ENCODE assay signal across 10 cellular contexts in genomic region chr10:101781655-101781983, GRCh38. TPM values are rescaled to one million over a fixed set of nuclear protein-coding genes. Genes with fewer than 3 reads are reported as not detected.
DNase-seq lines count a peak whose midpoint lies in the region; ATAC-seq and TF ChIP-seq lines count a peak whose summit lies in the region.
"Had no signal": no experiment of that assay in that cellular context is flagged by ENCODE, and none has a peak within 500 bp of the region (broad histone marks: within the 10 kb centered on the region; RNA-seq: fewer than 3 reads in every experiment).

No MANE protein-coding gene starts in this region.

- H3K27ac Mint-ChIP-seq in CD4-positive, alpha-beta T cell = no peak overlapping the region
- H3K27ac Mint-ChIP-seq in activated T-helper 1 cell treated with anti-CD3 and anti-CD28 coated beads, Interleukin-12 subunit alpha, Interleukin-12 subunit beta, Interleukin-2, Interleukin-4 antibody, amounts not matched to agents 30 ng/mL and 10 ng/mL and 1 ng/mL, durations not matched to agents 14 hours and 24 hours and 36 hours = peak overlapping the region; percentile 67
- peak overlapping the region in 7 of 10 donors; percentile 5 to 88 (median 76) for H3K27ac Mint-ChIP-seq in naive thymus-derived CD8-positive, alpha-beta T cell

- CTCF ChIA-PET in CD4-positive, alpha-beta T cell (lab: Charles Lee) = interaction anchor here (0.6 to 2.0 kb wide), 15 partner anchors 8 to 252 kb away, joined by 3 to 8 read pairs (median 4); partner anchors contain the start of gene OGA

- no peak for ATAC-seq in CD4-positive, alpha-beta T cell (ENCODE audit: poor library complexity)
- no peak for ATAC-seq in naive thymus-derived CD8-positive, alpha-beta T cell
- ATAC-seq in GM18870 (IDR thresholded peaks at IDR 0.05; ENCODE audit: unreplicated experiment) = no peak

- POLR2A ChIA-PET in CD4-positive, alpha-beta T cell (lab: Charles Lee) = interaction anchor here (1.3 to 2.3 kb wide), 3 partner anchors 8 to 37 kb away, joined by 3 to 12 read pairs (median 12); partner anchors contain the start of gene OGA
- POLR2A ChIA-PET in naive thymus-derived CD8-positive, alpha-beta T cell (lab: Charles Lee) = interaction anchor here (0.9 to 5.3 kb wide), 6 partner anchors 15 to 87 kb away, joined by 3 to 29 read pairs (median 4); partner anchors contain the start of genes FBXW4 and OGA

- intact Hi-C loops in CD4-positive, alpha-beta T cell (cut with DNase I, micrococcal nuclease) = loop anchor here (2.0 to 10.0 kb wide), 6 partner anchors 51 to 569 kb away; partner anchors contain the start of gene ARMH3 (in 1 of the 2)
- intact Hi-C loops in activated T-helper 1 cell treated with anti-CD3 and anti-CD28 coated beads, Interleukin-12 subunit alpha, Interleukin-12 subunit beta, Interleukin-2, Interleukin-4 antibody, amounts not matched to agents 30 ng/mL and 10 ng/mL and 1 ng/mL, durations not matched to agents 14 hours and 24 hours and 36 hours (cut with micrococcal nuclease) = loop anchor here (1.0 to 10.0 kb wide), 7 partner anchors 79 to 784 kb away; partner anchors contain the start of genes BTRC, FBXW4, KAZALD1 and LZTS2

- no peak overlapping the region for H3K27ac ChIP-seq in CD4-positive, alpha-beta T cell (ENCODE audit: low read depth, low read length)
- H3K27ac ChIP-seq: prostate gland had no signal

- H3K27me3 ChIP-seq in CD4-positive, alpha-beta T cell (ENCODE audit: control insufficient read depth, insufficient read depth, low read length) = peaks cover 30% of the 10 kb centered on the region

- TF ChIP-seq CTCF in CD4-positive, alpha-beta T cell (IDR thresholded peaks at IDR 0.05) = no peak
- no peak for TF ChIP-seq CTCF in HFF-Myc (IDR thresholded peaks at IDR 0.05; ENCODE audit: low read depth, low read length, missing control alignments)

- no peaks in the 10 kb centered on the region for H3K9me3 ChIP-seq in CD4-positive, alpha-beta T cell (ENCODE audit: control insufficient read depth, low read length)
- H3K9me3 ChIP-seq: prostate gland had no signal

- peak overlapping the region; percentile 78 for H3K4me3 Mint-ChIP-seq in CD4-positive, alpha-beta T cell
- peak overlapping the region; percentile 100 for H3K4me3 Mint-ChIP-seq in activated T-helper 1 cell treated with anti-CD3 and anti-CD28 coated beads, Interleukin-12 subunit alpha, Interleukin-12 subunit beta, Interleukin-2, Interleukin-4 antibody, amounts not matched to agents 30 ng/mL and 10 ng/mL and 1 ng/mL, durations not matched to agents 14 hours and 24 hours and 36 hours
- H3K4me3 Mint-ChIP-seq in naive thymus-derived CD8-positive, alpha-beta T cell = peak overlapping the region; percentile 76 to 100 (median 100)

- peaks cover 25% of the 10 kb centered on the region for H3K27me3 Mint-ChIP-seq in CD4-positive, alpha-beta T cell
- H3K27me3 Mint-ChIP-seq in activated T-helper 1 cell treated with anti-CD3 and anti-CD28 coated beads, Interleukin-12 subunit alpha, Interleukin-12 subunit beta, Interleukin-2, Interleukin-4 antibody, amounts not matched to agents 30 ng/mL and 10 ng/mL and 1 ng/mL, durations not matched to agents 14 hours and 24 hours and 36 hours (ENCODE audit: insufficient read depth) = peaks cover 20% of the 10 kb centered on the region
- H3K27me3 Mint-ChIP-seq in naive thymus-derived CD8-positive, alpha-beta T cell = peaks cover 13 to 30% (median 22%) of the 10 kb centered on the region in 5 donors

- peaks cover 33% of the 10 kb centered on the region for H3K36me3 Mint-ChIP-seq in CD4-positive, alpha-beta T cell (ENCODE audit: low read depth)
- peaks cover 36% of the 10 kb centered on the region for H3K36me3 Mint-ChIP-seq in activated T-helper 1 cell treated with anti-CD3 and anti-CD28 coated beads, Interleukin-12 subunit alpha, Interleukin-12 subunit beta, Interleukin-2, Interleukin-4 antibody, amounts not matched to agents 30 ng/mL and 10 ng/mL and 1 ng/mL, durations not matched to agents 14 hours and 24 hours and 36 hours (ENCODE audit: low read depth)
- H3K36me3 Mint-ChIP-seq in naive thymus-derived CD8-positive, alpha-beta T cell = peaks cover 0 to 29% (median 0%) of the 10 kb centered on the region in 3 donors

- no peak for DNase-seq in CD4-positive, alpha-beta T cell
- DNase-seq in HFF-Myc (ENCODE audit: extremely low read depth, low read depth) = no peak
- no peak for DNase-seq in activated T-helper 1 cell treated with anti-CD3 and anti-CD28 coated beads, Interleukin-12 subunit alpha, Interleukin-12 subunit beta, Interleukin-2, Interleukin-4 antibody, amounts not matched to agents 30 ng/mL and 10 ng/mL and 1 ng/mL, durations not matched to agents 14 hours and 24 hours and 36 hours (ENCODE audit: low spot score)
- DNase-seq in naive thymus-derived CD8-positive, alpha-beta T cell = no peak
- DNase-seq in T-helper 9 cell = no peak
- DNase-seq in Kasumi-1 (lab: John Stamatoyannopoulos, UW) = no peak
- no peak for DNase-seq in HT-29 (ENCODE audit: low spot score)
- DNase-seq: GF-D8 had no signal

- peaks cover 77% of the 10 kb centered on the region for H3K4me1 Mint-ChIP-seq in CD4-positive, alpha-beta T cell (ENCODE audit: low read depth)
- peaks cover 63% of the 10 kb centered on the region for H3K4me1 Mint-ChIP-seq in activated T-helper 1 cell treated with anti-CD3 and anti-CD28 coated beads, Interleukin-12 subunit alpha, Interleukin-12 subunit beta, Interleukin-2, Interleukin-4 antibody, amounts not matched to agents 30 ng/mL and 10 ng/mL and 1 ng/mL, durations not matched to agents 14 hours and 24 hours and 36 hours (ENCODE audit: low read depth)
- peaks cover 37 to 77% (median 61%) of the 10 kb centered on the region in 4 donors for H3K4me1 Mint-ChIP-seq in naive thymus-derived CD8-positive, alpha-beta T cell

- H3K4me3 ChIP-seq in HFF-Myc (replicated peaks; ENCODE audit: low read depth, low read length) = peak overlapping the region; percentile 91
- H3K4me3 ChIP-seq: prostate gland had no signal

- H3K9me3 Mint-ChIP-seq in CD4-positive, alpha-beta T cell = no peaks in the 10 kb centered on the region
- no peaks in the 10 kb centered on the region for H3K9me3 Mint-ChIP-seq in activated T-helper 1 cell treated with anti-CD3 and anti-CD28 coated beads, Interleukin-12 subunit alpha, Interleukin-12 subunit beta, Interleukin-2, Interleukin-4 antibody, amounts not matched to agents 30 ng/mL and 10 ng/mL and 1 ng/mL, durations not matched to agents 14 hours and 24 hours and 36 hours
- H3K9me3 Mint-ChIP-seq in naive thymus-derived CD8-positive, alpha-beta T cell = peaks cover 0 to 3% (median 0%) of the 10 kb centered on the region in 9 donors

RNA-seq across cellular contexts. Expression of gene NPM3, which starts 1.6 kb away (rescaled TPM):
- total RNA-seq in CD4-positive, alpha-beta T cell = 10 to 100 TPM; 15.5 to 15.8 TPM
- total RNA-seq in activated T-helper 1 cell treated with anti-CD3 and anti-CD28 coated beads, Interleukin-12 subunit alpha, Interleukin-12 subunit beta, Interleukin-2, Interleukin-4 antibody, amounts not matched to agents 30 ng/mL and 10 ng/mL and 1 ng/mL, durations not matched to agents 14 hours and 24 hours and 36 hours = 149 and 151 TPM in 2 replicates
- 10 to 100 TPM; 17.1 to 19.1 TPM for total RNA-seq in naive thymus-derived CD8-positive, alpha-beta T cell
- 10 to 100 TPM; 14.6 to 19.3 (median 18.9) TPM for polyA plus RNA-seq in naive thymus-derived CD8-positive, alpha-beta T cell
- 160 and 184 TPM in 2 replicates for total RNA-seq in HT-29 (2014; rRNA removed; shearing (Covaris generic))

RNA-seq across cellular contexts. Expression of gene FGF8, which starts 5.7 kb away (rescaled TPM):
- not detected for total RNA-seq in CD4-positive, alpha-beta T cell
- not detected in 2 replicates for total RNA-seq in activated T-helper 1 cell treated with anti-CD3 and anti-CD28 coated beads, Interleukin-12 subunit alpha, Interleukin-12 subunit beta, Interleukin-2, Interleukin-4 antibody, amounts not matched to agents 30 ng/mL and 10 ng/mL and 1 ng/mL, durations not matched to agents 14 hours and 24 hours and 36 hours
- not detected for total RNA-seq in naive thymus-derived CD8-positive, alpha-beta T cell
- not detected for polyA plus RNA-seq in naive thymus-derived CD8-positive, alpha-beta T cell
- not detected in 2 replicates for total RNA-seq in HT-29 (2014; rRNA removed; shearing (Covaris generic))

RNA-seq across cellular contexts. Expression of gene OGA, which starts 36.6 kb away (rescaled TPM):
- total RNA-seq in CD4-positive, alpha-beta T cell = 100 to 1,000 TPM; 395 to 416 TPM
- total RNA-seq in activated T-helper 1 cell treated with anti-CD3 and anti-CD28 coated beads, Interleukin-12 subunit alpha, Interleukin-12 subunit beta, Interleukin-2, Interleukin-4 antibody, amounts not matched to agents 30 ng/mL and 10 ng/mL and 1 ng/mL, durations not matched to agents 14 hours and 24 hours and 36 hours = 113 and 117 TPM in 2 replicates
- total RNA-seq in naive thymus-derived CD8-positive, alpha-beta T cell = 100 to 1,000 TPM; 370 to 406 TPM
- polyA plus RNA-seq in naive thymus-derived CD8-positive, alpha-beta T cell = 10 to 100 TPM; 35.7 to 43.7 (median 41.9) TPM
- total RNA-seq in HT-29 (2014; rRNA removed; shearing (Covaris generic)) = 42.9 and 43.2 TPM in 2 replicates
